8 cellular contexts compared by ENCODE assay signal in genomic region chr10:70575874-70576802, GRCh38. TPM values are rescaled to one million over a fixed set of nuclear protein-coding genes. Genes with fewer than 3 reads are reported as not detected.
DNase-seq lines count a peak whose midpoint lies in the region; ATAC-seq and TF ChIP-seq lines count a peak whose summit lies in the region.

No MANE protein-coding gene starts in this region.

- H3K4me3 ChIP-seq in Panc1 (ENCODE audit: low read depth in 2 of 2, low read length in 2 of 2): no peak overlapping the region

- H3K18ac ChIP-seq in H9 (ENCODE audit: insufficient read length, low read depth, low read length): no peak overlapping the region

- no peak overlapping the region for H3K4me2 ChIP-seq in H9 (ENCODE audit: insufficient read depth, insufficient read length, low read length)

- no peak overlapping the region for H4K5ac ChIP-seq in H9 (ENCODE audit: insufficient read length, low read depth, low read length)

- no peaks in the 10 kb centered on the region for H3K36me3 ChIP-seq in Panc1 (ENCODE audit: control insufficient read depth, insufficient read depth, low read length)

- no peaks in the 10 kb centered on the region for H4K20me1 ChIP-seq in H9 (ENCODE audit: control insufficient read depth, insufficient read depth, insufficient read length)

- H3K27me3 Mint-ChIP-seq in H9 (ENCODE audit: low read depth): peaks cover 2% of the 10 kb centered on the region

- H3K23ac ChIP-seq in H9 (ENCODE audit: insufficient read length, low read depth, low read length): no peak overlapping the region

- POLR2A ChIA-PET in Panc1 (lab: Charles Lee): interaction anchor here (0.6 to 0.7 kb wide), 2 partner anchors 8 to 9 kb away, joined by 5 read pairs; no protein-coding TSS in a partner anchor

- H3K14ac ChIP-seq in H9 (ENCODE audit: insufficient read depth, low read length): no peak overlapping the region

- no peak overlapping the region for H2AK5ac ChIP-seq in H9 (ENCODE audit: insufficient read length, low read length)

- H3K27me3 ChIP-seq in Panc1 (ENCODE audit: control insufficient read depth, insufficient read depth, low read length): no peaks in the 10 kb centered on the region
- no peaks in the 10 kb centered on the region for H3K27me3 ChIP-seq in H9 (ENCODE audit: insufficient read depth, low read length)

- peaks cover 6 to 7% of the 10 kb centered on the region in 2 experiments; a peak in 2 of 4 replicates for H3K4me1 Mint-ChIP-seq in H9

- H3K79me1 ChIP-seq in H9 (ENCODE audit: insufficient read depth, low read depth, low read length, poor library complexity, severe bottlenecking): no peaks in the 10 kb centered on the region

- H4K91ac ChIP-seq in H9 (ENCODE audit: insufficient read length, low read depth, low read length): no peak overlapping the region

- H3K9ac ChIP-seq in H9 (ENCODE audit: extremely low read depth, insufficient read length, low read length): no peak overlapping the region

- H3K27ac ChIP-seq in Panc1 (ENCODE audit: low read length) (no peak overlapping the region), H9 (ENCODE audit: insufficient read length, low read depth, low read length) (no peak overlapping the region)

- no peaks in the 10 kb centered on the region for H3K4me1 ChIP-seq in Panc1 (ENCODE audit: control insufficient read depth, insufficient read depth, low read length)
- no peaks in the 10 kb centered on the region for H3K4me1 ChIP-seq in H9 (ENCODE audit: insufficient read depth, low read length)

- WGBS in H9 (ENCODE audit: extremely low coverage, insufficient read length, low lambda C conversion rate): no CpG with 5 or more reads among the region's 12 CpGs

- H3T11ph ChIP-seq in H9 (ENCODE audit: low read length): no peak overlapping the region

- CTCF ChIA-PET in Panc1 (lab: Charles Lee): no interaction called here

- no peak overlapping the region for H2BK15ac ChIP-seq in H9 (ENCODE audit: low read depth, low read length)

- BruUV-seq in Panc1 (replicated peaks; lab: Mats Ljungman, UMichigan): no TSS peak

- H2BK20ac ChIP-seq in H9 (ENCODE audit: low read depth, low read length, poor library complexity, severe bottlenecking): no peak overlapping the region

- H2BK12ac ChIP-seq in H9 (ENCODE audit: insufficient read length, low read depth, low read length): no peak overlapping the region

- peak overlapping the region in 1 of 3 experiments; percentile 45; a peak in 2 of 7 replicates for H3K27ac Mint-ChIP-seq in H9

- H3K56ac ChIP-seq in H9 (ENCODE audit: insufficient read length, low read depth, low read length): no peak overlapping the region

- H2AFZ ChIP-seq in H9 (ENCODE audit: low read length): no peak overlapping the region

- no peaks in the 10 kb centered on the region for H3K79me2 ChIP-seq in H9 (ENCODE audit: insufficient read depth, low read length)

- no peak for TF ChIP-seq CTCF in Panc1 (IDR thresholded peaks at IDR 0.05)
- TF ChIP-seq CTCF in H9 (conservative IDR thresholded peaks at IDR 0.05): no peak

- H3K23me2 ChIP-seq in H9 (ENCODE audit: insufficient read length, low read depth, low read length, poor library complexity, severe bottlenecking): no peaks in the 10 kb centered on the region

- H3K9me3 ChIP-seq in Panc1 (ENCODE audit: control insufficient read depth, insufficient read depth, low read depth, low read length) (no peaks in the 10 kb centered on the region), H9 (ENCODE audit: control insufficient read depth, low read depth, low read length) (no peaks in the 10 kb centered on the region)

- H3K9me3 Mint-ChIP-seq in H9: no peaks in the 10 kb centered on the region

- no peak overlapping the region for H2BK5ac ChIP-seq in H9 (ENCODE audit: insufficient read length, low read length)

- no peak overlapping the region for H2BK120ac ChIP-seq in H9 (ENCODE audit: low read depth, low read length, poor library complexity, severe bottlenecking)

- H3K4me3 Mint-ChIP-seq in H9: no peak overlapping the region

- in situ Hi-C loops in Panc1 (cut with HindIII; ENCODE audit: low pct_unique_long_range_greater_than_20kb, low sequenced_read_pairs): no loop called here

- DNase-seq in ELR (ENCODE audit: low read depth) (peak; percentile 46), Panc1 (ENCODE audit: low read depth, low spot score) (no peak), renal cortical epithelial cell (ENCODE audit: low read depth) (peak; percentile 93), H9 (no peak), mesenteric fat pad (ENCODE audit: low spot score) (no peak)

- no peak overlapping the region for H4K8ac ChIP-seq in H9 (replicated peaks; ENCODE audit: insufficient read length, low read depth, low read length)

- intact Hi-C loops in Panc1 (cut with micrococcal nuclease; ENCODE audit: unreplicated experiment): no loop called here

- H3K4ac ChIP-seq in H9 (ENCODE audit: low read depth, low read length): no peak overlapping the region

- ATAC-seq in GM19324 (IDR thresholded peaks at IDR 0.05; ENCODE audit: low FRiP score, unreplicated experiment): peak; percentile 62
- ATAC-seq in HG03342 (IDR thresholded peaks at IDR 0.05; ENCODE audit: unreplicated experiment): peak; percentile 47
- ATAC-seq in Panc1: peak; percentile 51
- peak; percentile 46 for ATAC-seq in esophagus mucosa

- H3K36me3 Mint-ChIP-seq in H9 (ENCODE audit: insufficient read depth in 1 of 3, low read depth in 3 of 3): no peaks in the 10 kb centered on the region; a peak in 1 of 7 replicates

RNA-seq across cellular contexts. Expression of gene PRF1, which starts 26.4 kb away (rescaled TPM):
- total RNA-seq in Panc1 (2021; ENCODE audit: unreplicated experiment): not detected
- not detected for polyA plus RNA-seq in Panc1 (2012; ENCODE audit: insufficient read length)
- total RNA-seq in esophagus mucosa: 0.28 TPM
- total RNA-seq in renal cortical epithelial cell: not detected in 2 replicates
- 0.18 TPM in 1 of 2 replicates, not detected in the other for total RNA-seq in H9 (2021)
- total RNA-seq in mesenteric fat pad: 4.0 TPM

Comparison
In these comparisons a context has a peak if more than half of its experiments do, and no peak if none do; other contexts are left out.
1. DNase-seq: peak in ELR (single experiment) and renal cortical epithelial cell (single experiment); none in Panc1 (single experiment), H9 (single experiment) and mesenteric fat pad (single experiment).
2. Peak in every context shown above with its lines, with median percentiles within 50 percentile points of each other: ATAC-seq.